27 cellular contexts compared by ENCODE assay signal in the genomic region with DNA sequence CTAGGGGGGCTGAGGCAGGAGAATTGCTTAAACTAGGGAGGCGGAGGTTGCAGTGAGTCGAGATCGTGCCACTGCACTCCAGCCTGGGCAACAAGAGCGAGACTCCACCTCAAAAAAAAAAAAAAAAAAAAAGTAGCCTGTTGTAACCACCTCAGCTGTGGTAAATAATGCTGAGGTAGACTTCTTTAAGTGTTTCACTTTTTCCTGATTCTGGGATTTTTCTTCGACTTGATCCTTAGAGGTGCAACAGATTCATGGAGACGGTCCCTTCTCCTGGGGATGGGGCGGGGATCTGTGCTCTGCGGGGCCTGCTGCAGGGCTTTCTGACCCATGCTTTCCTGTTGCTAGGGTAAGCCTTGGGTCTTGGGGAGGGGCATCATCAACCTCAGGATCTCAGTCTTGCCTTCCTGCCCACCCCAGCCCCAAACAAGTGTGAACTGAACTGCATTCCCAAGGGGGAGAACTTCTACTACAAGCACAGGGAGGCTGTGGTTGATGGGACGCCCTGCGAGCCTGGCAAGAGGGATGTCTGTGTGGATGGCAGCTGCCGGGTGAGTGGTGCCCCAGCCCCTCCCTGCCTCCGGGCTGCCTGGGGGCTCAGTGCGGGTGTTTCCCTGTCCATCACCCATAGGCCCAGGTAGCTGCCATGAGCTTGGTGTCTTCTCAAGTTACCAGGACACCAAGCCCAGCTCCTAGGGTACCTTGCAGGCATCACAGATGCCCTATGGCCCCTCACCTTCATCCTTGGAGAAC. TPM values are rescaled to one million over a fixed set of nuclear protein-coding genes. Genes with fewer than 3 reads are reported as not detected.
DNase-seq lines count a peak whose midpoint lies in the region; ATAC-seq, FAIRE-seq and TF ChIP-seq lines count a peak whose summit lies in the region.
"Had no signal": no experiment of that assay in that cellular context is flagged by ENCODE, and none has a peak within 500 bp of the region (broad histone marks: within the 10 kb centered on the region; RNA-seq: fewer than 3 reads in every experiment).

No MANE protein-coding gene starts in this region.

- no peak for ATAC-seq in HepG2
- ATAC-seq in right lobe of liver: no peak
- no peak for ATAC-seq in HG02973 (IDR thresholded peaks at IDR 0.05; ENCODE audit: unreplicated experiment)
- ATAC-seq: A549, Right ventricle myocardium inferior had no signal

- CTCF ChIA-PET in HepG2 (lab: Yijun Ruan, JAX; ENCODE audit: low intra/inter-chr PET ratio, low total read pairs): no interaction called here
- CTCF ChIA-PET in OCI-LY7 (lab: Charles Lee; ENCODE audit: unreplicated experiment): no interaction called here

- TF ChIP-seq EP300 in HepG2 (IDR thresholded peaks at IDR 0.05; ENCODE audit: low read depth in 2 of 2, low read length in 2 of 2) (no peak), HepG2 (CRISPR knock-in tag; IDR thresholded peaks at IDR 0.05; ENCODE audit: borderline replicate concordance) (no peak)

- no peaks in the 10 kb centered on the region for H3K9me3 ChIP-seq in HepG2 (ENCODE audit: low read length)
- H3K9me3 ChIP-seq in right lobe of liver: no peaks in the 10 kb centered on the region
- H3K9me3 ChIP-seq in OCI-LY7 (ENCODE audit: low read length): no peaks in the 10 kb centered on the region
- no peaks in the 10 kb centered on the region for H3K9me3 ChIP-seq in osteoblast (ENCODE audit: low read depth, low read length)
- H3K9me3 ChIP-seq: A549, BE2C, Caco-2, HAP-1 had no signal

- H3K27me3 ChIP-seq in HepG2 (ENCODE audit: control insufficient read depth in 1 of 2, insufficient read depth in 2 of 2, low read length in 2 of 2) (peaks cover 14 to 40% of the 10 kb centered on the region in 2 experiments; a peak in 4 of 5 replicates), right lobe of liver (no peaks in the 10 kb centered on the region), osteoblast (ENCODE audit: insufficient read depth, low read length) (no peaks in the 10 kb centered on the region)
- H3K27me3 ChIP-seq: BE2C had no signal

- no peaks in the 10 kb centered on the region for H4K20me1 ChIP-seq in HepG2 (ENCODE audit: insufficient read depth, low read length)
- no peaks in the 10 kb centered on the region for H4K20me1 ChIP-seq in OCI-LY7 (ENCODE audit: insufficient read depth, low read length)
- no peaks in the 10 kb centered on the region for H4K20me1 ChIP-seq in osteoblast (ENCODE audit: insufficient read depth, low read length)

- H2AFZ ChIP-seq in HepG2 (ENCODE audit: low read length) (no peak overlapping the region), OCI-LY7 (ENCODE audit: low read length) (no peak overlapping the region), osteoblast (ENCODE audit: low read length) (no peak overlapping the region)
- H2AFZ ChIP-seq: GM23248 had no signal

- no peak for DNase-seq in HepG2 (ENCODE audit: low spot score)
- DNase-seq in right lobe of liver: no peak
- no peak for DNase-seq in OCI-LY7 (ENCODE audit: low spot score)
- DNase-seq in osteoblast (ENCODE audit: insufficient read length, low spot score, missing footprints): peak; percentile 83
- no peak for DNase-seq in NCI-H1105 treated with DMSO at 0.1 percent for 48 hours (lab: John Stamatoyannopoulos, UW)
- no peak for DNase-seq in T-helper 9 cell
- no peak for DNase-seq in HCEC 1CT
- DNase-seq: BE2C; Caco-2; CD4-positive, alpha-beta T cell; DND-41; GM23248; IMR-90; MV-4-11; NCI-H1417; NCI-H1694 treated with DMSO at 0.1 percent for 48 hours; NCI-H2081 treated with DMSO at 0.1 percent for 48 hours; NCI-H446; NCI-H526; OCI-M1 had no signal

- no peaks in the 10 kb centered on the region for H3K79me2 ChIP-seq in HepG2 (ENCODE audit: insufficient read depth, low read length)
- no peaks in the 10 kb centered on the region for H3K79me2 ChIP-seq in OCI-LY7 (ENCODE audit: insufficient read depth, low read depth, low read length)
- no peaks in the 10 kb centered on the region for H3K79me2 ChIP-seq in osteoblast (ENCODE audit: insufficient read depth, low read length)

- TF ChIP-seq RAD21 in HepG2 (CRISPR knock-in tag; IDR thresholded peaks at IDR 0.05): no peak

- TF ChIP-seq CTCF in HepG2 (CRISPR knock-in tag; IDR thresholded peaks at IDR 0.05) (no peak), right lobe of liver (IDR thresholded peaks at IDR 0.05) (no peak), OCI-LY7 (conservative IDR thresholded peaks at IDR 0.05; ENCODE audit: low read length) (no peak), osteoblast (IDR thresholded peaks at IDR 0.05; ENCODE audit: extremely low read depth, low read depth, low read length) (no peak)

- H3K27ac ChIP-seq in HepG2 (ENCODE audit: extremely low read length, insufficient read depth, low read length) (no peak overlapping the region), right lobe of liver (no peak overlapping the region), OCI-LY7 (ENCODE audit: low read depth, low read length, poor library complexity, severe bottlenecking) (peak overlapping the region; percentile 81), osteoblast (ENCODE audit: low read depth, low read length) (no peak overlapping the region)
- H3K27ac ChIP-seq: A549, GM23248 had no signal

- WGBS in HepG2 (ENCODE audit: low lambda C conversion rate): 36% methylated on average over 10 of the region's 13 CpGs
- WGBS in right lobe of liver (ENCODE audit: insufficient coverage, low coverage, low lambda C conversion rate, missing lambda C conversion rate): 74% methylated on average over 7 of the region's 13 CpGs

- no peak overlapping the region for H3K9ac ChIP-seq in HepG2 (ENCODE audit: insufficient read depth, low read depth, low read length)
- H3K9ac ChIP-seq: GM23248 had no signal

- BruUV-seq in HepG2 (replicated peaks; lab: Mats Ljungman, UMichigan) (no TSS peak), OCI-LY7 (replicated peaks; lab: Mats Ljungman, UMichigan) (no TSS peak)

- in situ Hi-C loops in HepG2 (cut with HindIII; ENCODE audit: extremely low pct_ligation_motif_present, low pct_unique_long_range_greater_than_20kb): no loop called here

- intact Hi-C loops in HepG2 (cut with micrococcal nuclease; ENCODE audit: unreplicated experiment): no loop called here
- intact Hi-C loops in right lobe of liver (cut with DNase I): no loop called here
- intact Hi-C loops in OCI-LY7 (cut with micrococcal nuclease; ENCODE audit: unreplicated experiment): no loop called here

- H3K36me3 ChIP-seq in HepG2 (replicated peaks in 1 of 2; ENCODE audit: control insufficient read depth in 1 of 2, insufficient read depth in 2 of 2, low read length in 2 of 2) (no peaks in the 10 kb centered on the region), right lobe of liver (no peaks in the 10 kb centered on the region), OCI-LY7 (ENCODE audit: insufficient read depth, low read length) (no peaks in the 10 kb centered on the region), osteoblast (ENCODE audit: insufficient read depth, low read length) (no peaks in the 10 kb centered on the region)
- H3K36me3 ChIP-seq: BE2C, HAP-1 had no signal

- TF ChIP-seq POLR2A in HepG2 (IDR thresholded peaks at IDR 0.05; ENCODE audit: insufficient read depth in 1 of 2, low read depth in 2 of 2, low read length in 2 of 2) (no peak), right lobe of liver (IDR thresholded peaks at IDR 0.05) (no peak)

- H3K4me3 ChIP-seq in HepG2 (replicated peaks in 1 of 3; ENCODE audit: insufficient read depth in 1 of 3, low read depth in 2 of 3, low read length in 3 of 3) (no peak overlapping the region), right lobe of liver (no peak overlapping the region), OCI-LY7 (ENCODE audit: low read depth, low read length, poor library complexity, severe bottlenecking) (no peak overlapping the region), osteoblast (ENCODE audit: insufficient read depth, low read length) (no peak overlapping the region)
- H3K4me3 ChIP-seq: A549, GM23248, HAP-1 had no signal

- peaks cover 7% of the 10 kb centered on the region; the same call in 1 of the 2 replicates for H3K4me1 ChIP-seq in HepG2 (ENCODE audit: insufficient read depth, low read length)
- H3K4me1 ChIP-seq in right lobe of liver: no peaks in the 10 kb centered on the region
- H3K4me1 ChIP-seq in OCI-LY7 (ENCODE audit: insufficient read depth, low read length, poor library complexity, severe bottlenecking): peaks cover 44% of the 10 kb centered on the region
- H3K4me1 ChIP-seq in osteoblast (ENCODE audit: insufficient read depth, low read length): peaks cover 24% of the 10 kb centered on the region
- H3K4me1 ChIP-seq: A549, BE2C, Caco-2, HAP-1 had no signal

- H3K4me2 ChIP-seq in HepG2 (ENCODE audit: low read depth, low read length) (no peak overlapping the region), OCI-LY7 (ENCODE audit: low read length) (0 out of 2 replicates have a peak overlapping the region, but pooled peaks have one; percentile 0), osteoblast (ENCODE audit: insufficient read depth, low read length) (no peak overlapping the region)
- H3K4me2 ChIP-seq: A549 had no signal

- POLR2A ChIA-PET in HepG2 (lab: Yijun Ruan, JAX): no interaction called here
- POLR2A ChIA-PET in OCI-LY7 (lab: Charles Lee): no interaction called here

- FAIRE-seq in HepG2 (lab: Jason Lieb, UNC): no peak
- FAIRE-seq: A549, GM12892, RCC 7860 had no signal

- H3K9me2 ChIP-seq in OCI-LY7 (ENCODE audit: insufficient read depth, low read length): no peaks in the 10 kb centered on the region

RNA-seq across cellular contexts. Expression of gene PAPLN, which starts 12.4 kb away (rescaled TPM):
- not detected in 2 replicates for total RNA-seq in HepG2 (2016; rRNA removed; fragmentation: Illumina TruSeq; extraction: Trizol)
- total RNA-seq in HepG2 (2016; cell fraction: cytosol; rRNA removed; fragmentation: Illumina TruSeq; extraction: Trizol; ENCODE audit: low read depth): not detected in 2 replicates
- total RNA-seq in HepG2 (2016; cell fraction: insoluble cytoplasmic fraction; rRNA removed; fragmentation: Illumina TruSeq; extraction: Trizol): not detected in 2 replicates
- total RNA-seq in HepG2 (2016; cell fraction: membrane; rRNA removed; fragmentation: Illumina TruSeq; extraction: Trizol): not detected in 2 replicates
- not detected in 2 replicates for total RNA-seq in HepG2 (2016; cell fraction: nucleus; rRNA removed; fragmentation: Illumina TruSeq; extraction: Trizol)
- not detected in 2 replicates for polyA plus RNA-seq in HepG2 (2011; rRNA removed)
- polyA plus RNA-seq in HepG2 (2011; cell fraction: cytosol; rRNA removed): 0.01 TPM in 1 of 2 replicates, not detected in the other
- polyA plus RNA-seq in HepG2 (2011; cell fraction: nucleus; rRNA removed): 0.05 TPM in 1 of 2 replicates, not detected in the other
- 0.07 and 0.28 TPM in 2 replicates for polyA plus RNA-seq in HepG2 (2012)
- polyA plus RNA-seq in HepG2 (2016; cell fraction: cytosol; fragmentation: Illumina TruSeq; extraction: Trizol; ENCODE audit: low read depth): not detected in 2 replicates
- polyA plus RNA-seq in HepG2 (2016; cell fraction: insoluble cytoplasmic fraction; fragmentation: Illumina TruSeq; extraction: Trizol; ENCODE audit: low read depth): not detected in 2 replicates
- not detected in 2 replicates for polyA plus RNA-seq in HepG2 (2016; cell fraction: membrane; fragmentation: Illumina TruSeq; extraction: Trizol; ENCODE audit: low read depth)
- not detected in 2 replicates for polyA plus RNA-seq in HepG2 (2016; cell fraction: nucleus; fragmentation: Illumina TruSeq; extraction: Trizol; ENCODE audit: insufficient read depth, low read depth)
- polyA minus RNA-seq in HepG2 (2011; rRNA and poly(A)+ RNA removed; ENCODE audit: low replicate concordance): 4.1 TPM in 1 of 2 replicates, not detected in the other
- not detected in 2 replicates for polyA minus RNA-seq in HepG2 (2011; cell fraction: cytosol; rRNA and poly(A)+ RNA removed)
- polyA minus RNA-seq in HepG2 (2011; cell fraction: nucleus; rRNA and poly(A)+ RNA removed): not detected in 2 replicates
- total RNA-seq in right lobe of liver: 1 to 10 TPM in 4 of 6 experiments, under 1 TPM in 2; 0.86 to 3.2 (median 1.2) TPM
- 2.8 and 4.0 TPM in 2 replicates for total RNA-seq in OCI-LY7 (2014; rRNA removed; shearing (Covaris generic))
- total RNA-seq in OCI-LY7 (2022): 7.9 and 9.0 TPM in 2 replicates
- 5.3 and 5.8 TPM in 2 replicates for total RNA-seq in osteoblast
- total RNA-seq: SK-MEL-5 had no signal
